Comparison of ENCODE assay signal across 8 cellular contexts in genomic region chr20:8853805-8854338, GRCh38.
DNase-seq lines count a peak whose midpoint lies in the region; ATAC-seq, FAIRE-seq and TF ChIP-seq lines count a peak whose summit lies in the region.

No MANE protein-coding gene starts in this region.

- WGBS in esophagus squamous epithelium, 2 donors: 5 to 12% methylated on average over 6 of the region's 6 CpGs

- BruUV-seq in A673 (replicated peaks; lab: Mats Ljungman, UMichigan): no TSS peak

- H3K4me1 ChIP-seq in A673 (ENCODE audit: insufficient read depth, low read length, poor library complexity, severe bottlenecking): peaks cover 17% of the 10 kb centered on the region
- H3K4me1 ChIP-seq in esophagus squamous epithelium: peaks cover 4 to 28% (median 4%) of the 10 kb centered on the region in 3 donors

- ATAC-seq in HG02678 (IDR thresholded peaks at IDR 0.05; ENCODE audit: unreplicated experiment): peak; percentile 92

- CTCF ChIA-PET in A673 (lab: Charles Lee): interaction anchor here (0.6 to 2.2 kb wide), 16 partner anchors 41 to 539 kb away, joined by 3 to 14 read pairs (median 4); partner anchors contain the start of gene PLCB4

- in situ Hi-C loops in SK-MEL-5 (cut with HindIII; ENCODE audit: low pct_unique_long_range_greater_than_20kb, low sequenced_read_pairs): no loop called here

- TF ChIP-seq POLR2A in GM12891 (IDR thresholded peaks at IDR 0.05; ENCODE audit: low read depth, low read length) (no peak), esophagus squamous epithelium (IDR thresholded peaks at IDR 0.05) (no peak)

- H3K27me3 ChIP-seq in A673 (replicated peaks; ENCODE audit: insufficient read depth, low read depth, low read length, poor library complexity): no peaks in the 10 kb centered on the region
- H3K27me3 ChIP-seq in esophagus squamous epithelium: no peaks in the 10 kb centered on the region

- POLR2A ChIA-PET in A673 (lab: Charles Lee; ENCODE audit: low non-redundant PET): no interaction called here

- intact Hi-C loops in A673 (cut with micrococcal nuclease; ENCODE audit: unreplicated experiment): loop anchor here (1.0 to 5.0 kb wide), 5 partner anchors 213 to 539 kb away; partner anchors contain the start of gene PLCB4
- intact Hi-C loops in esophagus squamous epithelium (cut with DNase I): loop anchor here (10.0 kb wide), 1 partner anchor 501 kb away; no protein-coding TSS in a partner anchor

- TF ChIP-seq CTCF in A673 (conservative IDR thresholded peaks at IDR 0.05; ENCODE audit: low read depth, low read length) (peak; percentile 86), esophagus squamous epithelium (IDR thresholded peaks at IDR 0.05) (peak; percentile 36 to 92 (median 84))

- H3K4me3 ChIP-seq in A673 (ENCODE audit: low read depth, low read length, poor library complexity, severe bottlenecking): peak overlapping the region; percentile 26
- peak overlapping the region in 1 of 4 donors; percentile 27 for H3K4me3 ChIP-seq in esophagus squamous epithelium

- peak; percentile 83 for DNase-seq in A673 (ENCODE audit: low spot score)
- peak; percentile 27 for DNase-seq in GM12891 (ENCODE audit: insufficient read length, low spot score)
- peak; percentile 72 for DNase-seq in NCI-H1092 treated with DMSO at 0.1 percent for 48 hours (lab: John Stamatoyannopoulos, UW)
- peak; percentile 97 for DNase-seq in SK-MEL-5 (ENCODE audit: low read depth, low spot score)
- DNase-seq in esophagus squamous epithelium (lab: John Stamatoyannopoulos, UW): no peak
- DNase-seq in myocyte (ENCODE audit: low read depth): peak; percentile 83
- DNase-seq in DMS79 treated with DMSO at 0.1 percent for 48 hours (lab: John Stamatoyannopoulos, UW): no peak

- H3K9me3 ChIP-seq in A673 (ENCODE audit: low read depth, low read length, poor library complexity, severe bottlenecking) (no peaks in the 10 kb centered on the region), esophagus squamous epithelium (no peaks in the 10 kb centered on the region)

- H3K36me3 ChIP-seq in A673 (ENCODE audit: insufficient read depth, low read length, poor library complexity, severe bottlenecking) (no peaks in the 10 kb centered on the region), esophagus squamous epithelium (no peaks in the 10 kb centered on the region)

- H3K27ac ChIP-seq in A673 (ENCODE audit: low read depth, low read length, poor library complexity, severe bottlenecking) (peak overlapping the region; percentile 48), esophagus squamous epithelium (peak overlapping the region; percentile 16 to 84 (median 68))

- no peak for FAIRE-seq in GM12891 (lab: Jason Lieb, UNC)

TF ChIP-seq in GM12891, 5 proteins besides CTCF, POLR2A, EP300 and RAD21:
- TF ChIP-seq POLR2AphosphoS5 (IDR thresholded peaks at IDR 0.05; ENCODE audit: low read depth, low read length): no peak
- TF ChIP-seq PAX5 (IDR thresholded peaks at IDR 0.05; ENCODE audit: insufficient read depth, low read length, severe bottlenecking): no peak
- no peak for TF ChIP-seq POU2F2 (IDR thresholded peaks at IDR 0.05; ENCODE audit: low read depth, low read length)
- no peak for TF ChIP-seq SPI1 (IDR thresholded peaks at IDR 0.05; ENCODE audit: low read depth, low read length)
- no peak for TF ChIP-seq TAF1 (IDR thresholded peaks at IDR 0.05; ENCODE audit: low read depth, low read length)

Comparison
In these comparisons a context has a peak if more than half of its experiments do, and no peak if none do; other contexts are left out.
1. DNase-seq: peak in A673 (single experiment), GM12891 (single experiment), NCI-H1092 treated with DMSO at 0.1 percent for 48 hours (single experiment), SK-MEL-5 (single experiment) and myocyte (single experiment); none in esophagus squamous epithelium (single experiment) and DMS79 treated with DMSO at 0.1 percent for 48 hours (single experiment).